8 cellular contexts compared by ENCODE assay signal in the genomic region with DNA sequence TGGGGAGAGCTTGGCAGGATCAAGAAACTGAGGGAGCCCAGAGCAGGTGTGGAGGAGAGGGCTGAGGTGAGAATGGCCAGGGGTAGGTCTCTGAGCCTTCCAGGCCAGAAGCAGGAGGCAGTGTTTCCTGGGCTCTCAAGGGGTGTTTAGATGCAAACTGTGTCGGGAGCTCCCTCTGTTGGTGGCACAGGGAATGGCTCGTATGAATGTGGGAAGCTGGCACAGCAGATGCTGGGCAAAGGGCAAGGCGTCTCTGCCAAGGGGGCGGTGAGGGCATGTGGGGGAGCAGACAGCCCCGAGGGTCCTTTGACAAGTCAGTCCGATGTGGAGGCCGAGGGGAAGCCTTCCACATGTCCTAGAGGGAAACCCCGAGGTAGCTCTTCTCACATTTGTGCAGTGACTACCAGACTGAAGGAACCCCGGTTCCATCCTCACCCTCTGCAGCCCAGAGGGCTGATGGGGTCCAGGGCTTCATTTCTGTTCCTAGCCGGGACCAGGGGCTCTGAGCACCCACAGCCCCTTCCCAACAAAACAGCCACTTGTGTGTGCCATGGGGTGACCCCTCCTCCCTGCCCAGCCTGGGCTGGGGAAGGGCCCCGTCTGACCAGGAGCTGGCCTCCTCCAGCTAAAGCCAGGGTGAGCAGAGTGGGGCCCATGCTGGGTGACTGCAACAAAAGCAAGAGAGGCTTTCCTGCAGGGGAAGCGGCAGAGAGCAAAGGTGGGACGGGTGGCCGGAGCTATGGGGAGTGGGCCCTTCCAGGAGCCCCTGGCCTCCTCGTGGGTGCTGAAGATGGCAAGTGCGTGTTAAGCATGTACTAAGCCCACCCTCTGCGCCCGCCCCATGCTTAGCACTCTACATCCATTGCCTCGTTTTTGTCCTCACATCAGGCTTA.
A peak's percentile ranks its signal among the peaks of the same experiment; 100 is the strongest.
DNase-seq lines count a peak whose midpoint lies in the region; ATAC-seq and TF ChIP-seq lines count a peak whose summit lies in the region.

No MANE protein-coding gene starts in this region.

- H3K27me3 Mint-ChIP-seq in endothelial cell (ENCODE audit: unreplicated experiment), result peaks cover 9% of the 10 kb centered on the region

- ATAC-seq in HG03095 (IDR thresholded peaks at IDR 0.05; ENCODE audit: unreplicated experiment) (peak; percentile 30), GM18858 (IDR thresholded peaks at IDR 0.05; ENCODE audit: unreplicated experiment) (no peak)

- H3K27ac Mint-ChIP-seq in endothelial cell (ENCODE audit: unreplicated experiment), result no peak overlapping the region

- DNase-seq in DMS153 treated with DMSO at 0.1 percent for 48 hours (lab: John Stamatoyannopoulos, UW; ENCODE audit: unreplicated experiment) (peak; percentile 50), NOMO-1 treated with DMSO at 0.1 percent for 48 hours (lab: John Stamatoyannopoulos, UW; ENCODE audit: unreplicated experiment) (peak; percentile 48), endothelial cell (ENCODE audit: low spot score) (peak; percentile 77), middle frontal gyrus (ENCODE audit: extremely low spot score, low spot score) (peak; percentile 32)
- DNase-seq in activated CD8-positive, alpha-beta memory T cell treated with anti-CD3 and anti-CD28 coated beads for 4 hours (ENCODE audit: low read depth in 2 of 2), result peak; percentile 48 to 50
- DNase-seq in stimulated activated CD8-positive, alpha-beta memory T cell treated with anti-CD3 and anti-CD28 coated beads, Interleukin-4, amount 100 ng/mL, for 4 hours (ENCODE audit: low read depth in 2 of 2, low spot score in 1 of 2), result peak; percentile 41 to 57

- H3K4me3 Mint-ChIP-seq in endothelial cell (ENCODE audit: unreplicated experiment), result no peak overlapping the region

- H3K4me1 Mint-ChIP-seq in endothelial cell (ENCODE audit: unreplicated experiment), result peaks cover 6% of the 10 kb centered on the region

- H3K36me3 Mint-ChIP-seq in endothelial cell (ENCODE audit: low read depth, unreplicated experiment), result peaks cover 5% of the 10 kb centered on the region

- TF ChIP-seq CTCF in endothelial cell (IDR thresholded peaks at IDR 0.05; ENCODE audit: unreplicated experiment), result peak; percentile 80

- H3K9me3 Mint-ChIP-seq in endothelial cell (ENCODE audit: unreplicated experiment), result no peaks in the 10 kb centered on the region
